Comparison of ENCODE assay signal across 1 cellular context in the genomic region with DNA sequence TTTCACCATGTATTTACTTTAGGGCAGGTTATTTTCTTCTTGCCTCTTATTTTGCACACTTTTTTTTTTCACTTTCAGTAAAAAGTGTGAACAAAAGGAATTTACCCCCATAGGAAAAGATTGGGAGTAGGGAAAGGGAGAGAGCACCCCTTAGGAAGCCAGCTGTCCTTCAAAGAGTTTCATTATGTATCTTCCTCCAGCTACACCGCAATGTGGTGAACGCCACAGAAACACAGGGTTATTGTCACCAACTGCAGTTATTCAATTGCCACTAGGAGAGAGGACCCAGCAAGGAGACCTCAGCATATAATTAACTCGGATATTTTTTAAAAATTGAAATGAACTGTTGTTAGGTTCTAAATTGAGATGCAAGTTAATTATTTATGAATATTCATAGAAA.
TF ChIP-seq lines count a peak whose summit lies in the region.

No MANE protein-coding gene starts in this region.

TF ChIP-seq in HCT116, 20 proteins besides CTCF, POLR2A, EP300 and RAD21 (continued from another document):
- TF ChIP-seq, protein P1, sequence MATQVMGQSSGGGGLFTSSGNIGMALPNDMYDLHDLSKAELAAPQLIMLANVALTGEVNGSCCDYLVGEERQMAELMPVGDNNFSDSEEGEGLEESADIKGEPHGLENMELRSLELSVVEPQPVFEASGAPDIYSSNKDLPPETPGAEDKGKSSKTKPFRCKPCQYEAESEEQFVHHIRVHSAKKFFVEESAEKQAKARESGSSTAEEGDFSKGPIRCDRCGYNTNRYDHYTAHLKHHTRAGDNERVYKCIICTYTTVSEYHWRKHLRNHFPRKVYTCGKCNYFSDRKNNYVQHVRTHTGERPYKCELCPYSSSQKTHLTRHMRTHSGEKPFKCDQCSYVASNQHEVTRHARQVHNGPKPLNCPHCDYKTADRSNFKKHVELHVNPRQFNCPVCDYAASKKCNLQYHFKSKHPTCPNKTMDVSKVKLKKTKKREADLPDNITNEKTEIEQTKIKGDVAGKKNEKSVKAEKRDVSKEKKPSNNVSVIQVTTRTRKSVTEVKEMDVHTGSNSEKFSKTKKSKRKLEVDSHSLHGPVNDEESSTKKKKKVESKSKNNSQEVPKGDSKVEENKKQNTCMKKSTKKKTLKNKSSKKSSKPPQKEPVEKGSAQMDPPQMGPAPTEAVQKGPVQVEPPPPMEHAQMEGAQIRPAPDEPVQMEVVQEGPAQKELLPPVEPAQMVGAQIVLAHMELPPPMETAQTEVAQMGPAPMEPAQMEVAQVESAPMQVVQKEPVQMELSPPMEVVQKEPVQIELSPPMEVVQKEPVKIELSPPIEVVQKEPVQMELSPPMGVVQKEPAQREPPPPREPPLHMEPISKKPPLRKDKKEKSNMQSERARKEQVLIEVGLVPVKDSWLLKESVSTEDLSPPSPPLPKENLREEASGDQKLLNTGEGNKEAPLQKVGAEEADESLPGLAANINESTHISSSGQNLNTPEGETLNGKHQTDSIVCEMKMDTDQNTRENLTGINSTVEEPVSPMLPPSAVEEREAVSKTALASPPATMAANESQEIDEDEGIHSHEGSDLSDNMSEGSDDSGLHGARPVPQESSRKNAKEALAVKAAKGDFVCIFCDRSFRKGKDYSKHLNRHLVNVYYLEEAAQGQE (IDR thresholded peaks at IDR 0.05; ENCODE audit: low read depth), result no peak
- no peak for TF ChIP-seq CBX3 (IDR thresholded peaks at IDR 0.05; ENCODE audit: low read depth)
- TF ChIP-seq FOSL1 (IDR thresholded peaks at IDR 0.05; ENCODE audit: low read depth), result no peak
- no peak for TF ChIP-seq EZH2 (IDR thresholded peaks at IDR 0.05)
- TF ChIP-seq YY1 (IDR thresholded peaks at IDR 0.05; ENCODE audit: extremely low read depth, insufficient replicate concordance, low read depth, low read length), result no peak
- TF ChIP-seq TCF7L2 (IDR thresholded peaks at IDR 0.05; ENCODE audit: borderline replicate concordance, extremely low read depth, insufficient read depth, insufficient read length), result no peak
- no peak for TF ChIP-seq POLR2AphosphoS5 (IDR thresholded peaks at IDR 0.05; ENCODE audit: low read depth, low read length)
- no peak for TF ChIP-seq EGR1 (IDR thresholded peaks at IDR 0.05; ENCODE audit: low read depth)
- TF ChIP-seq, protein P2, sequence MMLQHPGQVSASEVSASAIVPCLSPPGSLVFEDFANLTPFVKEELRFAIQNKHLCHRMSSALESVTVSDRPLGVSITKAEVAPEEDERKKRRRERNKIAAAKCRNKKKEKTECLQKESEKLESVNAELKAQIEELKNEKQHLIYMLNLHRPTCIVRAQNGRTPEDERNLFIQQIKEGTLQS (IDR thresholded peaks at IDR 0.05), result no peak
- TF ChIP-seq, protein P3, sequence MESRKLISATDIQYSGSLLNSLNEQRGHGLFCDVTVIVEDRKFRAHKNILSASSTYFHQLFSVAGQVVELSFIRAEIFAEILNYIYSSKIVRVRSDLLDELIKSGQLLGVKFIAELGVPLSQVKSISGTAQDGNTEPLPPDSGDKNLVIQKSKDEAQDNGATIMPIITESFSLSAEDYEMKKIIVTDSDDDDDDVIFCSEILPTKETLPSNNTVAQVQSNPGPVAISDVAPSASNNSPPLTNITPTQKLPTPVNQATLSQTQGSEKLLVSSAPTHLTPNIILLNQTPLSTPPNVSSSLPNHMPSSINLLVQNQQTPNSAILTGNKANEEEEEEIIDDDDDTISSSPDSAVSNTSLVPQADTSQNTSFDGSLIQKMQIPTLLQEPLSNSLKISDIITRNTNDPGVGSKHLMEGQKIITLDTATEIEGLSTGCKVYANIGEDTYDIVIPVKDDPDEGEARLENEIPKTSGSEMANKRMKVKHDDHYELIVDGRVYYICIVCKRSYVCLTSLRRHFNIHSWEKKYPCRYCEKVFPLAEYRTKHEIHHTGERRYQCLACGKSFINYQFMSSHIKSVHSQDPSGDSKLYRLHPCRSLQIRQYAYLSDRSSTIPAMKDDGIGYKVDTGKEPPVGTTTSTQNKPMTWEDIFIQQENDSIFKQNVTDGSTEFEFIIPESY (IDR thresholded peaks at IDR 0.05; ENCODE audit: extremely low read depth, insufficient replicate concordance, low read length), result no peak
- no peak for TF ChIP-seq SIN3A (IDR thresholded peaks at IDR 0.05; ENCODE audit: low read depth)
- TF ChIP-seq ZFX (IDR thresholded peaks at IDR 0.05), result no peak
